In genomic region chr6:150979826-150980225, GRCh38 we compare ENCODE assay signal across 23 cellular contexts.
A peak's percentile ranks its signal among the peaks of the same experiment; 100 is the strongest.
DNase-seq lines count a peak whose midpoint lies in the region; ATAC-seq and TF ChIP-seq lines count a peak whose summit lies in the region.
"Had no signal": no experiment of that assay in that cellular context is flagged by ENCODE, and none has a peak within 500 bp of the region (broad histone marks: within the 10 kb centered on the region; RNA-seq: fewer than 3 reads in every experiment).

No MANE protein-coding gene starts in this region.

- no peak overlapping the region for H2BK12ac ChIP-seq in H9 (ENCODE audit: insufficient read length, low read depth, low read length)

- no peaks in the 10 kb centered on the region for H4K20me1 ChIP-seq in H9 (ENCODE audit: control insufficient read depth, insufficient read depth, insufficient read length)

- H3K4me3 Mint-ChIP-seq in H9 (no peak overlapping the region), mesothelial cell of epicardium (no peak overlapping the region)
- H3K4me3 Mint-ChIP-seq: HFFc6 had no signal

- no peak for TF ChIP-seq EP300 in transverse colon (IDR thresholded peaks at IDR 0.05; ENCODE audit: low read depth)

- H3K4me3 ChIP-seq in choroid plexus epithelial cell (ENCODE audit: low read depth, low read length) (no peak overlapping the region), transverse colon (no peak overlapping the region), testis (no peak overlapping the region), left lung (no peak overlapping the region)

- no peak overlapping the region for H3K56ac ChIP-seq in H9 (ENCODE audit: insufficient read length, low read depth, low read length)

- H3K9ac ChIP-seq in H9 (ENCODE audit: extremely low read depth, insufficient read length, low read length), result no peak overlapping the region
- H3K9ac ChIP-seq: SK-N-SH had no signal

- H3K4ac ChIP-seq in H9 (ENCODE audit: low read depth, low read length), result no peak overlapping the region

- H2BK5ac ChIP-seq in H9 (ENCODE audit: insufficient read length, low read length), result no peak overlapping the region

- H3K27me3 Mint-ChIP-seq in H9 (ENCODE audit: low read depth), result no peaks in the 10 kb centered on the region
- H3K27me3 Mint-ChIP-seq in mesothelial cell of epicardium (ENCODE audit: low read depth), result no peaks in the 10 kb centered on the region

- H4K5ac ChIP-seq in H9 (ENCODE audit: insufficient read length, low read depth, low read length), result no peak overlapping the region

- no peaks in the 10 kb centered on the region for H3K79me1 ChIP-seq in H9 (ENCODE audit: insufficient read depth, low read depth, low read length, poor library complexity, severe bottlenecking)

- H4K8ac ChIP-seq in H9 (replicated peaks; ENCODE audit: insufficient read length, low read depth, low read length), result no peak overlapping the region

- no peak overlapping the region for H3K14ac ChIP-seq in H9 (ENCODE audit: insufficient read depth, low read length)

- H3K4me1 ChIP-seq in H9 (ENCODE audit: insufficient read depth, low read length) (no peaks in the 10 kb centered on the region), transverse colon (no peaks in the 10 kb centered on the region), testis (no peaks in the 10 kb centered on the region), left lung (no peaks in the 10 kb centered on the region)
- H3K4me1 ChIP-seq: BE2C had no signal

- H3K9me3 Mint-ChIP-seq in H9 (no peaks in the 10 kb centered on the region), mesothelial cell of epicardium (peaks cover 4% of the 10 kb centered on the region)
- H3K9me3 Mint-ChIP-seq: HFFc6 had no signal

- no CpG with 5 or more reads among the region's 2 CpGs for WGBS in H9 (ENCODE audit: extremely low coverage, insufficient read length, low lambda C conversion rate)
- 64 to 71% methylated on average over 2 of the region's 2 CpGs for WGBS in transverse colon (ENCODE audit: low coverage in 1 of 2), 2 donors
- 94 to 96% methylated on average over 2 of the region's 2 CpGs for WGBS in testis, 2 donors

- H3K36me3 ChIP-seq in transverse colon (no peaks in the 10 kb centered on the region), testis (ENCODE audit: low read depth, missing control alignments) (no peaks in the 10 kb centered on the region), left lung (peaks cover 0 to 14% of the 10 kb centered on the region in 2 donors)

- in situ Hi-C loops in transverse colon (cut with MboI; ENCODE audit: low pct_ligation_motif_present in 1 of 4, low pct_unique_long_range_greater_than_20kb in 1 of 4, low sequenced_read_pairs in 3 of 4), result no loop called here

- H2AFZ ChIP-seq in H9 (ENCODE audit: low read length), result no peak overlapping the region

- TF ChIP-seq POLR2A in transverse colon (IDR thresholded peaks at IDR 0.05), result no peak
- TF ChIP-seq POLR2A in testis (IDR thresholded peaks at IDR 0.05), result no peak

- H2BK15ac ChIP-seq in H9 (ENCODE audit: low read depth, low read length), result no peak overlapping the region

- H2AK5ac ChIP-seq in H9 (ENCODE audit: insufficient read length, low read length), result no peak overlapping the region

- no peak overlapping the region for H3T11ph ChIP-seq in H9 (ENCODE audit: low read length)

- ATAC-seq in HG03159 (IDR thresholded peaks at IDR 0.05; ENCODE audit: unreplicated experiment) (no peak), left lung (no peak)

- H3K36me3 Mint-ChIP-seq in H9 (ENCODE audit: insufficient read depth in 1 of 3, low read depth in 3 of 3), result peaks cover 0 to 53% (median 5%) of the 10 kb centered on the region in 3 experiments; a peak in 6 of 7 replicates
- peaks cover 9% of the 10 kb centered on the region for H3K36me3 Mint-ChIP-seq in mesothelial cell of epicardium

- H3K79me2 ChIP-seq in H9 (ENCODE audit: insufficient read depth, low read length), result no peaks in the 10 kb centered on the region

- H3K18ac ChIP-seq in H9 (ENCODE audit: insufficient read length, low read depth, low read length), result no peak overlapping the region

- no peak for TF ChIP-seq CTCF in H9 (conservative IDR thresholded peaks at IDR 0.05)
- no peak for TF ChIP-seq CTCF in choroid plexus epithelial cell (conservative IDR thresholded peaks at IDR 0.05; ENCODE audit: low read depth, low read length)
- TF ChIP-seq CTCF in mesothelial cell of epicardium (IDR thresholded peaks at IDR 0.05; ENCODE audit: unreplicated experiment), result no peak
- TF ChIP-seq CTCF in transverse colon (IDR thresholded peaks at IDR 0.05), result no peak
- TF ChIP-seq CTCF in testis (IDR thresholded peaks at IDR 0.05), result no peak
- TF ChIP-seq CTCF in left lung (IDR thresholded peaks at IDR 0.05), result no peak

- H2BK20ac ChIP-seq in H9 (ENCODE audit: low read depth, low read length, poor library complexity, severe bottlenecking), result no peak overlapping the region

- H3K4me2 ChIP-seq in H9 (ENCODE audit: insufficient read depth, insufficient read length, low read length), result no peak overlapping the region
- H3K4me2 ChIP-seq: SK-N-SH had no signal

- intact Hi-C loops in transverse colon (cut with DNase I; ENCODE audit: low total_unique reads) (loop anchor here (10.0 kb wide), 1 partner anchor 495 kb away; no protein-coding TSS in a partner anchor), testis (cut with DNase I; ENCODE audit: low total_unique reads) (no loop called here), left lung (cut with DNase I) (no loop called here)

- H3K4me1 Mint-ChIP-seq in H9 (no peaks in the 10 kb centered on the region; a peak in 1 of 4 replicates), mesothelial cell of epicardium (peaks cover 32% of the 10 kb centered on the region)

- H3K9me3 ChIP-seq in H9 (ENCODE audit: control insufficient read depth, low read depth, low read length) (no peaks in the 10 kb centered on the region), transverse colon (no peaks in the 10 kb centered on the region), testis (no peaks in the 10 kb centered on the region), left lung (no peaks in the 10 kb centered on the region)
- H3K9me3 ChIP-seq: BE2C, SK-N-SH had no signal

- H3K23me2 ChIP-seq in H9 (ENCODE audit: insufficient read length, low read depth, low read length, poor library complexity, severe bottlenecking), result no peaks in the 10 kb centered on the region

- DNase-seq in H9 (no peak), choroid plexus epithelial cell (ENCODE audit: low read depth) (peak; percentile 19), mesothelial cell of epicardium (ENCODE audit: low spot score in 2 of 2, unreplicated experiment in 2 of 2) (no peak), transverse colon (no peak), testis (no peak), left lung (no peak)
- DNase-seq: BE2C; H7; HFFc6; KG1; MV-4-11; NCI-H1105 treated with DMSO at 0.1 percent for 48 hours; NCI-H2029 treated with DMSO at 0.1 percent for 48 hours; NCI-H2171; NCI-H345; NCI-H524; NCI-H774; NK-92 treated with Interleukin-12 subunit alpha and Interleukin-12 subunit beta, amount 100 ng/mL, for 24 hours; SHP77 treated with DMSO at 0.1 percent for 48 hours; SK-N-SH had no signal

- no peak overlapping the region for H3K23ac ChIP-seq in H9 (ENCODE audit: insufficient read length, low read depth, low read length)

- H3K27ac ChIP-seq in H9 (ENCODE audit: insufficient read length, low read depth, low read length) (no peak overlapping the region), transverse colon (peak overlapping the region; percentile 21 to 52 (median 39)), testis (no peak overlapping the region), left lung (no peak overlapping the region)
- H3K27ac ChIP-seq: HL-60, RWPE1 had no signal

- H4K91ac ChIP-seq in H9 (ENCODE audit: insufficient read length, low read depth, low read length), result no peak overlapping the region

- no peak overlapping the region for H2BK120ac ChIP-seq in H9 (ENCODE audit: low read depth, low read length, poor library complexity, severe bottlenecking)

- peak overlapping the region in 2 of 3 experiments; percentile 34 to 59; a peak in 2 of 7 replicates for H3K27ac Mint-ChIP-seq in H9
- H3K27ac Mint-ChIP-seq in mesothelial cell of epicardium, result peak overlapping the region; percentile 87
- H3K27ac Mint-ChIP-seq: HFFc6 had no signal

- H3K27me3 ChIP-seq in H9 (ENCODE audit: insufficient read depth, low read length) (no peaks in the 10 kb centered on the region), transverse colon (no peaks in the 10 kb centered on the region), testis (no peaks in the 10 kb centered on the region), left lung (no peaks in the 10 kb centered on the region)
- H3K27me3 ChIP-seq: BE2C had no signal

Comparison
In these comparisons a context has a peak if more than half of its experiments do, and no peak if none do; other contexts are left out.
1. H3K27ac ChIP-seq: peak in transverse colon (4 of 4); none in H9 (single experiment), testis (0 of 2) and left lung (0 of 2).